In the genomic region with DNA sequence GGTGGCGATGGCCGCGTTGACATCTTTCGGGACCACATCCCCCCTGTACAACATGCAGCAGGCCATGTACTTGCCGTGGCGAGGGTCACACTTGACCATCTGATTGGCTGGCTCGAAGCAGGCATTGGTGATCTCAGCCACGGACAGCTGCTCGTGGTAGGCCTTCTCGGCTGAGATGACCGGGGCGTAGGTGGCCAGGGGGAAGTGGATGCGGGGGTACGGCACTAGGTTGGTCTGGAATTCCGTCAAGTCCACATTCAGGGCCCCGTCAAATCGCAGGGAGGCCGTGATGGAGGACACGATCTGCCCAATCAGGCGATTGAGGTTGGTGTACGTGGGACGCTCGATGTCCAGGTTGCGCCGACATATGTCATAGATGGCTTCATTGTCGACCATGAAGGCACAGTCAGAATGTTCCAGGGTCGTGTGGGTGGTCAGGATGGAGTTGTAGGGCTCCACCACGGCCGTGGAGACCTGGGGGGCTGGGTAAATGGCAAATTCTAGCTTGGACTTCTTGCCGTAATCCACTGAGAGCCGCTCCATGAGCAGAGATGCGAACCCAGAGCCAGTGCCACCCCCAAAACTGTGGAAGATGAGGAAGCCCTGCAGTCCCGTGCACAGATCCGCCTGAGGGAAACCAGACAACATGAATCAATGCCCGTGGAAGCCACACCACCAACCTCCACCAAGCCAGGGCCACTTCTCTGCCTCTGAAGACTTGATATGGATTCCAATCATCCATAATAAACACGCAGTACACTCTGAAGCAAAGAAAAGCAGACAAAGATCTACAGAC, we compare ENCODE assay signal across 19 cellular contexts. TPM values are rescaled to one million over a fixed set of nuclear protein-coding genes. Genes with fewer than 3 reads are reported as not detected.
"Had no signal": no experiment of that assay in that cellular context is flagged by ENCODE, and none has a peak within 500 bp of the region (broad histone marks: within the 10 kb centered on the region; RNA-seq: fewer than 3 reads in every experiment).

No MANE protein-coding gene starts in this region.

RNA-seq across cellular contexts. Expression of a gene that starts 4.4 kb away (rescaled TPM):
- total RNA-seq: cerebellum, colonic mucosa, dermis blood vessel endothelial cell, dorsolateral prefrontal cortex, endothelial cell of umbilical vein, epithelial cell of proximal tubule, esophagus squamous epithelium, gastrocnemius medialis, glomerular endothelial cell, kidney epithelial cell, left cardiac atrium, left lung, left ventricle myocardium superior, lower leg skin, lower lobe of right lung, lung microvascular endothelial cell, mononuclear cell, mucosa of gallbladder had no signal
- polyA plus RNA-seq: endothelial cell of umbilical vein, esophagus had no signal
